ENCODE assay signal across 9 cellular contexts in genomic region chr13:100434010-100434763, GRCh38.
A peak's percentile ranks its signal among the peaks of the same experiment; 100 is the strongest.
DNase-seq lines count a peak whose midpoint lies in the region; ATAC-seq and TF ChIP-seq lines count a peak whose summit lies in the region.
"Had no signal": no experiment of that assay in that cellular context is flagged by ENCODE, and none has a peak within 500 bp of the region (broad histone marks: within the 10 kb centered on the region; RNA-seq: fewer than 3 reads in every experiment).

No MANE protein-coding gene starts in this region.

- peak; percentile 50 to 79 for DNase-seq in PC-9
- DNase-seq in left colon: no peak
- no peak for DNase-seq in NCI-H2171 treated with DMSO at 0.1 percent for 48 hours (lab: John Stamatoyannopoulos, UW)
- no peak for DNase-seq in NCI-H510A treated with DMSO at 0.1 percent for 48 hours (lab: John Stamatoyannopoulos, UW)
- DNase-seq in NCI-H526 (lab: John Stamatoyannopoulos, UW): no peak
- no peak for DNase-seq in NCI-H446 treated with DMSO at 0.1 percent for 48 hours (lab: John Stamatoyannopoulos, UW)

- H3K9me2 ChIP-seq in PC-9 (ENCODE audit: insufficient read depth): no peaks in the 10 kb centered on the region

- H3K27ac ChIP-seq in PC-9: peak overlapping the region; percentile 80
- H3K27ac ChIP-seq: skin epidermis had no signal

- H4K20me1 ChIP-seq in PC-9 (ENCODE audit: insufficient read depth): no peaks in the 10 kb centered on the region

- peaks cover 16% of the 10 kb centered on the region; the same call in 1 of the 2 replicates for H3F3A ChIP-seq in PC-9 (ENCODE audit: insufficient read depth, low read depth)

- H3K27me3 ChIP-seq in PC-9 (ENCODE audit: insufficient read depth, low read depth): no peaks in the 10 kb centered on the region

- ATAC-seq in GM18511 (IDR thresholded peaks at IDR 0.05; ENCODE audit: unreplicated experiment): peak; percentile 94
- ATAC-seq in HG02571 (IDR thresholded peaks at IDR 0.05; ENCODE audit: unreplicated experiment): peak; percentile 85
- peak; percentile 70 for ATAC-seq in left colon

- TF ChIP-seq CTCF in PC-9 (conservative IDR thresholded peaks at IDR 0.05): no peak

- intact Hi-C loops in PC-9 (cut with micrococcal nuclease; ENCODE audit: unreplicated experiment): loop anchor here (1.0 to 10.0 kb wide), 2 partner anchors 42 to 61 kb away; no protein-coding TSS in a partner anchor
- intact Hi-C loops in left colon (cut with DNase I, micrococcal nuclease): no loop called here

- no peaks in the 10 kb centered on the region for H3K79me2 ChIP-seq in PC-9 (ENCODE audit: low read depth)

- 0 out of 2 replicates have a peak, but pooled peaks cover 5% of the 10 kb centered on the region for H3K9me3 ChIP-seq in PC-9 (ENCODE audit: insufficient read depth, low read depth)

- peak overlapping the region; percentile 58 for H3K4me2 ChIP-seq in PC-9

- H2AFZ ChIP-seq in PC-9: no peak overlapping the region

- no TSS peak for BruUV-seq in PC-9 (replicated peaks; lab: Mats Ljungman, UMichigan)

- no peaks in the 10 kb centered on the region for H3K36me3 ChIP-seq in PC-9 (ENCODE audit: low read depth)

- CTCF ChIA-PET in PC-9 (lab: Charles Lee): interaction anchor here (1.0 kb wide), 1 partner anchor 57 kb away, joined by 3 read pairs; no protein-coding TSS in a partner anchor

- H3K4me1 ChIP-seq in PC-9 (replicated peaks; ENCODE audit: insufficient read depth): peaks cover 26% of the 10 kb centered on the region

- no peak overlapping the region for H3K4me3 ChIP-seq in PC-9
- H3K4me3 ChIP-seq: skin epidermis had no signal

- POLR2A ChIA-PET in PC-9 (lab: Charles Lee; ENCODE audit: unreplicated experiment): interaction anchor here (0.6 to 0.9 kb wide), 5 partner anchors 51 to 895 kb away, joined by 3 to 12 read pairs (median 4); partner anchors contain the start of genes CLYBL and ZIC2

Comparison
In these comparisons a context has a peak if more than half of its experiments do, and no peak if none do; other contexts are left out.
1. DNase-seq: peak in PC-9 (2 of 2); none in left colon (0 of 2), NCI-H2171 treated with DMSO at 0.1 percent for 48 hours (single experiment), NCI-H510A treated with DMSO at 0.1 percent for 48 hours (single experiment), NCI-H526 (0 of 2) and NCI-H446 treated with DMSO at 0.1 percent for 48 hours (single experiment).
2. Peak in every context shown above with its lines, with median percentiles within 50 percentile points of each other: ATAC-seq.